In genomic region chr12:105805730-105806390, GRCh38 we compare ENCODE assay signal across 13 cellular contexts.
DNase-seq lines count a peak whose midpoint lies in the region; ATAC-seq and TF ChIP-seq lines count a peak whose summit lies in the region.
"Had no signal": no experiment of that assay in that cellular context is flagged by ENCODE, and none has a peak within 500 bp of the region (broad histone marks: within the 10 kb centered on the region; RNA-seq: fewer than 3 reads in every experiment).

No MANE protein-coding gene starts in this region.

- 83% methylated on average over 4 of the region's 4 CpGs for WGBS in esophagus muscularis mucosa

- no TSS peak for BruUV-seq in MCF 10A (replicated peaks; lab: Mats Ljungman, UMichigan)

- intact Hi-C loops in MCF 10A (cut with micrococcal nuclease): no loop called here
- intact Hi-C loops in breast epithelium (cut with DNase I; ENCODE audit: low total_unique reads): no loop called here
- intact Hi-C loops in esophagus muscularis mucosa (cut with DNase I): no loop called here

- H3K36me3 ChIP-seq in breast epithelium (no peaks in the 10 kb centered on the region), esophagus muscularis mucosa (no peaks in the 10 kb centered on the region)

- H3K4me1 ChIP-seq in breast epithelium (no peaks in the 10 kb centered on the region), esophagus muscularis mucosa (no peaks in the 10 kb centered on the region)

- H3K9me3 ChIP-seq in breast epithelium: no peaks in the 10 kb centered on the region
- no peaks in the 10 kb centered on the region for H3K9me3 ChIP-seq in esophagus muscularis mucosa

- no peak for TF ChIP-seq CTCF in MCF 10A (IDR thresholded peaks at IDR 0.05; ENCODE audit: unreplicated experiment)
- TF ChIP-seq CTCF in breast epithelium (IDR thresholded peaks at IDR 0.05): no peak
- no peak for TF ChIP-seq CTCF in esophagus muscularis mucosa (IDR thresholded peaks at IDR 0.05)
- no peak for TF ChIP-seq CTCF in chondrocyte (IDR thresholded peaks at IDR 0.05)

- ATAC-seq in stimulated activated memory B cell treated with anti-CD40 and anti-IgM and Interleukin-4, amounts not matched to agents 10 μg/mL and 1 μg/mL and 100 μg/mL, for 72 hours: no peak

- H3K27ac Mint-ChIP-seq in MCF 10A (ENCODE audit: low read depth, unreplicated experiment) (no peak overlapping the region), chondrocyte (ENCODE audit: unreplicated experiment) (no peak overlapping the region)
- H3K27ac Mint-ChIP-seq in stimulated activated memory B cell treated with anti-CD40 and anti-IgM and Interleukin-4, amounts not matched to agents 10 μg/mL and 1 μg/mL and 100 μg/mL, for 72 hours: no peak overlapping the region
- H3K27ac Mint-ChIP-seq in T-helper 2 cell treated with Interferon-gamma antibody and Interleukin-4, amounts not matched to agents 5 μg/mL and 100 μg/mL, for 36 hours: no peak overlapping the region

- H3K4me3 ChIP-seq in breast epithelium (no peak overlapping the region), esophagus muscularis mucosa (no peak overlapping the region)

- no peaks in the 10 kb centered on the region for H3K27me3 ChIP-seq in breast epithelium
- H3K27me3 ChIP-seq in esophagus muscularis mucosa: no peaks in the 10 kb centered on the region

- H3K36me3 Mint-ChIP-seq in MCF 10A (ENCODE audit: insufficient read depth, unreplicated experiment): no peaks in the 10 kb centered on the region
- no peaks in the 10 kb centered on the region for H3K36me3 Mint-ChIP-seq in stimulated activated memory B cell treated with anti-CD40 and anti-IgM and Interleukin-4, amounts not matched to agents 10 μg/mL and 1 μg/mL and 100 μg/mL, for 72 hours
- H3K36me3 Mint-ChIP-seq in chondrocyte (ENCODE audit: low read depth): no peaks in the 10 kb centered on the region
- no peaks in the 10 kb centered on the region for H3K36me3 Mint-ChIP-seq in T-helper 2 cell treated with Interferon-gamma antibody and Interleukin-4, amounts not matched to agents 5 μg/mL and 100 μg/mL, for 36 hours (ENCODE audit: low read depth)

- POLR2A ChIA-PET in MCF 10A (lab: Yijun Ruan, JAX): interaction anchor here (1.3 kb wide), 1 partner anchor 15 kb away, joined by 4 read pairs; no protein-coding TSS in a partner anchor

- H3K27ac ChIP-seq in breast epithelium (no peak overlapping the region), esophagus muscularis mucosa (replicated peaks in 1 of 4) (no peak overlapping the region)
- H3K27ac ChIP-seq: C4-2B, RWPE1 had no signal

- no peaks in the 10 kb centered on the region for H3K27me3 Mint-ChIP-seq in MCF 10A (ENCODE audit: insufficient read depth, unreplicated experiment)
- no peaks in the 10 kb centered on the region for H3K27me3 Mint-ChIP-seq in stimulated activated memory B cell treated with anti-CD40 and anti-IgM and Interleukin-4, amounts not matched to agents 10 μg/mL and 1 μg/mL and 100 μg/mL, for 72 hours
- H3K27me3 Mint-ChIP-seq in chondrocyte (ENCODE audit: low read depth): no peaks in the 10 kb centered on the region
- no peaks in the 10 kb centered on the region for H3K27me3 Mint-ChIP-seq in T-helper 2 cell treated with Interferon-gamma antibody and Interleukin-4, amounts not matched to agents 5 μg/mL and 100 μg/mL, for 36 hours (ENCODE audit: low read depth)

- H3K4me1 Mint-ChIP-seq in MCF 10A (ENCODE audit: insufficient read depth, unreplicated experiment) (peaks cover 6% of the 10 kb centered on the region), chondrocyte (ENCODE audit: low read depth) (peaks cover 20% of the 10 kb centered on the region)
- H3K4me1 Mint-ChIP-seq in stimulated activated memory B cell treated with anti-CD40 and anti-IgM and Interleukin-4, amounts not matched to agents 10 μg/mL and 1 μg/mL and 100 μg/mL, for 72 hours: no peaks in the 10 kb centered on the region
- no peaks in the 10 kb centered on the region for H3K4me1 Mint-ChIP-seq in T-helper 2 cell treated with Interferon-gamma antibody and Interleukin-4, amounts not matched to agents 5 μg/mL and 100 μg/mL, for 36 hours (ENCODE audit: low read depth)

- no peak for TF ChIP-seq POLR2A in breast epithelium (IDR thresholded peaks at IDR 0.05)
- no peak for TF ChIP-seq POLR2A in esophagus muscularis mucosa (IDR thresholded peaks at IDR 0.05; ENCODE audit: low read depth)

- CTCF ChIA-PET in MCF 10A (lab: Yijun Ruan, JAX): no interaction called here

- TF ChIP-seq EP300 in esophagus muscularis mucosa (IDR thresholded peaks at IDR 0.05): no peak

- peak; percentile 56 for DNase-seq in MCF 10A (ENCODE audit: unreplicated experiment)
- no peak for DNase-seq in breast epithelium (ENCODE audit: low spot score in 2 of 2)
- DNase-seq in NCI-H2196 treated with DMSO at 0.1 percent for 48 hours (lab: John Stamatoyannopoulos, UW; ENCODE audit: unreplicated experiment): peak; percentile 25
- peak; percentile 19 for DNase-seq in esophagus muscularis mucosa (ENCODE audit: extremely low spot score)
- DNase-seq in myocyte (ENCODE audit: low read depth): peak; percentile 35
- DNase-seq in chondrocyte (ENCODE audit: low spot score): no peak
- DNase-seq in T-helper 2 cell treated with Interferon-gamma antibody and Interleukin-4, amounts not matched to agents 5 μg/mL and 100 μg/mL, for 36 hours (ENCODE audit: low spot score): no peak
- DNase-seq: COR-L47, HCEC 1CT, NCI-H510A had no signal

- H3K9me3 Mint-ChIP-seq in MCF 10A (ENCODE audit: unreplicated experiment) (peaks cover 3% of the 10 kb centered on the region), chondrocyte (ENCODE audit: low read depth) (no peaks in the 10 kb centered on the region)
- peaks cover under 1% of the 10 kb centered on the region for H3K9me3 Mint-ChIP-seq in stimulated activated memory B cell treated with anti-CD40 and anti-IgM and Interleukin-4, amounts not matched to agents 10 μg/mL and 1 μg/mL and 100 μg/mL, for 72 hours
- H3K9me3 Mint-ChIP-seq in T-helper 2 cell treated with Interferon-gamma antibody and Interleukin-4, amounts not matched to agents 5 μg/mL and 100 μg/mL, for 36 hours: no peaks in the 10 kb centered on the region

- H3K4me3 Mint-ChIP-seq in MCF 10A (ENCODE audit: unreplicated experiment) (no peak overlapping the region), chondrocyte (ENCODE audit: unreplicated experiment) (no peak overlapping the region)
- H3K4me3 Mint-ChIP-seq in stimulated activated memory B cell treated with anti-CD40 and anti-IgM and Interleukin-4, amounts not matched to agents 10 μg/mL and 1 μg/mL and 100 μg/mL, for 72 hours: no peak overlapping the region
- no peak overlapping the region for H3K4me3 Mint-ChIP-seq in T-helper 2 cell treated with Interferon-gamma antibody and Interleukin-4, amounts not matched to agents 5 μg/mL and 100 μg/mL, for 36 hours

Comparison
In these comparisons a context has a peak if more than half of its experiments do, and no peak if none do; other contexts are left out.
1. DNase-seq: peak in MCF 10A (single experiment), NCI-H2196 treated with DMSO at 0.1 percent for 48 hours (single experiment), esophagus muscularis mucosa (single experiment) and myocyte (single experiment); none in breast epithelium (0 of 2), chondrocyte (single experiment) and T-helper 2 cell treated with Interferon-gamma antibody and Interleukin-4, amounts not matched to agents 5 μg/mL and 100 μg/mL, for 36 hours (single experiment).